In the genomic region with DNA sequence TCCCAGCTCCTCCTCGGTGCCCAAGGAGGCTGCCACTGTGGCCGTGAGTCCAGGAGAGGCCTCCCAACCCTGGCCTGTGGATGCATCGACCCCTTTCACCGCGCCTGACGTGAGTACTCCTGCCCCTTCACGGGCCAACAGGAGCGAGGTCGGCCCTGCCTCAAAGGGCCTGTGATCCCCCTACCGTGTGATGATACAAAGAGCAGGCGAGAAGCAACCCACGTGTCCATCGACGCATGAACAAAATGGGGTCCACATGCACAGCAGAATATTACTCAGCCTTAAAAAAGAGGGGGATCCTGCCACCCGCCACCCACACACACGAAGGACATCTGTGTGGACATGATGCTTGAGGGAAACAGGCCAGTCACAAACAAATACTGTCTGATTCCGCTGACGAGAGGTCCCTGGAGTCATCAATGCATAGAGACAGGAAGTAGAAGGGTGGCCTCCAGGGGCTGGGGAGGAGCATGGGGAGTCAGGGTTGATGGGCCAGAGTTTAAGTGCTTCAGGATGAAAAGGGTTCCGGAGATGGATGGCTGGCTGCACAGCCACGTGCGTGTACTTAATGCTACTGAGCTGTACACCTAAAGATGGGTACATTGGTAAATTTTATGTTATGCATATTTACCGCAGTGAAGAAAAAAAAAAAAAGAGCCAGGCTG, we compare ENCODE assay signal across 23 cellular contexts.
A peak's percentile ranks its signal among the peaks of the same experiment; 100 is the strongest.
DNase-seq lines count a peak whose midpoint lies in the region; ATAC-seq, FAIRE-seq and TF ChIP-seq lines count a peak whose summit lies in the region.
"Had no signal": no experiment of that assay in that cellular context is flagged by ENCODE, and none has a peak within 500 bp of the region (broad histone marks: within the 10 kb centered on the region; RNA-seq: fewer than 3 reads in every experiment).

No MANE protein-coding gene starts in this region.

- H4K20me1 ChIP-seq in BLaER1, result no peaks in the 10 kb centered on the region

- peak overlapping the region; percentile 16; the same call in 1 of the 2 replicates for H3K4me3 ChIP-seq in BLaER1
- H3K4me3 ChIP-seq: prostate gland had no signal

- no peak for TF ChIP-seq CTCF in endothelial cell (IDR thresholded peaks at IDR 0.05; ENCODE audit: unreplicated experiment)
- TF ChIP-seq CTCF in nephron progenitor cell (IDR thresholded peaks at IDR 0.05), result no peak

- H3K9me3 Mint-ChIP-seq in endothelial cell (ENCODE audit: unreplicated experiment) (no peaks in the 10 kb centered on the region), nephron progenitor cell (no peaks in the 10 kb centered on the region)
- H3K9me3 Mint-ChIP-seq: activated naive CD4-positive, alpha-beta T cell treated with anti-CD3 and anti-CD28 coated beads, Interleukin-2, amount 10 ng/mL, durations not matched to agents 7 days and 5 days; activated T-helper 1 cell treated with anti-CD3 and anti-CD28 coated beads, Interleukin-12 subunit alpha, Interleukin-12 subunit beta, Interleukin-2, Interleukin-4 antibody, amounts not matched to agents 30 ng/mL and 10 ng/mL and 1 ng/mL, durations not matched to agents 14 hours and 24 hours and 36 hours; stimulated activated naive CD8-positive, alpha-beta T cell treated with anti-CD3 and anti-CD28 coated beads, Interleukin-15, Interleukin-2, amounts not matched to agents 100 ng/mL and 50 ng/mL, for 24 hours had no signal

- H3K4me1 Mint-ChIP-seq in endothelial cell (ENCODE audit: unreplicated experiment) (no peaks in the 10 kb centered on the region), nephron progenitor cell (peaks cover 61% of the 10 kb centered on the region)

- H3K27ac Mint-ChIP-seq in endothelial cell (ENCODE audit: unreplicated experiment) (peak overlapping the region; percentile 42), nephron progenitor cell (peak overlapping the region; percentile 59)
- H3K27ac Mint-ChIP-seq: activated naive CD4-positive, alpha-beta T cell treated with anti-CD3 and anti-CD28 coated beads, Interleukin-2, amount 10 ng/mL, durations not matched to agents 7 days and 5 days; activated T-helper 1 cell treated with anti-CD3 and anti-CD28 coated beads, Interleukin-12 subunit alpha, Interleukin-12 subunit beta, Interleukin-2, Interleukin-4 antibody, amounts not matched to agents 30 ng/mL and 10 ng/mL and 1 ng/mL, durations not matched to agents 14 hours and 24 hours and 36 hours; stimulated activated naive CD8-positive, alpha-beta T cell treated with anti-CD3 and anti-CD28 coated beads, Interleukin-15, Interleukin-2, amounts not matched to agents 100 ng/mL and 50 ng/mL, for 24 hours had no signal

- FAIRE-seq in GM19239 (lab: Jason Lieb, UNC), result no peak

- H3K4me3 Mint-ChIP-seq in endothelial cell (ENCODE audit: unreplicated experiment), result no peak overlapping the region
- no peak overlapping the region for H3K4me3 Mint-ChIP-seq in nephron progenitor cell
- H3K4me3 Mint-ChIP-seq: activated naive CD4-positive, alpha-beta T cell treated with anti-CD3 and anti-CD28 coated beads, Interleukin-2, amount 10 ng/mL, durations not matched to agents 7 days and 5 days; activated T-helper 1 cell treated with anti-CD3 and anti-CD28 coated beads, Interleukin-12 subunit alpha, Interleukin-12 subunit beta, Interleukin-2, Interleukin-4 antibody, amounts not matched to agents 30 ng/mL and 10 ng/mL and 1 ng/mL, durations not matched to agents 14 hours and 24 hours and 36 hours; stimulated activated naive CD8-positive, alpha-beta T cell treated with anti-CD3 and anti-CD28 coated beads, Interleukin-15, Interleukin-2, amounts not matched to agents 100 ng/mL and 50 ng/mL, for 24 hours had no signal

- H3K9me3 ChIP-seq in BLaER1, result no peaks in the 10 kb centered on the region
- H3K9me3 ChIP-seq: neutrophil, prostate gland had no signal

- H3K36me3 Mint-ChIP-seq in endothelial cell (ENCODE audit: low read depth, unreplicated experiment), result peaks cover 4% of the 10 kb centered on the region
- H3K36me3 Mint-ChIP-seq in nephron progenitor cell (ENCODE audit: low read depth), result no peaks in the 10 kb centered on the region
- H3K36me3 Mint-ChIP-seq: activated naive CD4-positive, alpha-beta T cell treated with anti-CD3 and anti-CD28 coated beads, Interleukin-2, amount 10 ng/mL, durations not matched to agents 7 days and 5 days had no signal

- peaks cover 97% of the 10 kb centered on the region for H3K4me1 ChIP-seq in BLaER1
- H3K4me1 ChIP-seq: prostate gland had no signal

- H3K27me3 ChIP-seq in BLaER1, result no peaks in the 10 kb centered on the region
- H3K27me3 ChIP-seq: neutrophil had no signal

- ATAC-seq in GM21390 (IDR thresholded peaks at IDR 0.05; ENCODE audit: unreplicated experiment), result no peak

- DNase-seq in GM19239 (ENCODE audit: insufficient read length, low spot score) (peak; percentile 32), endothelial cell (ENCODE audit: low spot score) (no peak), nephron progenitor cell (no peak)
- DNase-seq in activated CD4-positive, alpha-beta T cell treated with anti-CD3 and anti-CD28 coated beads, Interleukin-2, amount 50 U/mL, for 4 hours, result no peak
- DNase-seq in stimulated activated CD4-positive, alpha-beta T cell treated with anti-CD3 and anti-CD28 coated beads, Interleukin-12 subunit alpha, Interleukin-12 subunit beta, amount 100 ng/mL, for 4 hours, result no peak
- DNase-seq in effector CD4-positive, alpha-beta T cell, result no peak
- DNase-seq: activated CD4-positive, alpha-beta T cell treated with anti-CD3 and anti-CD28 coated beads, Interleukin-2, amount 50 U/mL, for 1 hour; activated naive CD4-positive, alpha-beta T cell treated with anti-CD3 and anti-CD28 coated beads, Interleukin-2, amount 10 ng/mL, durations not matched to agents 7 days and 5 days; DMS79 treated with DMSO at 0.1 percent for 48 hours; mammary epithelial cell; NCI-H1092; NCI-H1694 treated with DMSO at 0.1 percent for 48 hours; NCI-H2171; SHP77 treated with DMSO at 0.1 percent for 48 hours; SW 1271; T-helper 9 cell had no signal

- H3K4me2 ChIP-seq in BLaER1, result peak overlapping the region; percentile 94

- no peaks in the 10 kb centered on the region for H3K36me3 ChIP-seq in BLaER1
- H3K36me3 ChIP-seq: neutrophil, prostate gland, WERI-Rb-1 had no signal

- H3K27me3 Mint-ChIP-seq in endothelial cell (ENCODE audit: unreplicated experiment), result peaks cover 9% of the 10 kb centered on the region
- peaks cover 12% of the 10 kb centered on the region for H3K27me3 Mint-ChIP-seq in nephron progenitor cell (ENCODE audit: low read depth, poor library complexity)
- H3K27me3 Mint-ChIP-seq: activated naive CD4-positive, alpha-beta T cell treated with anti-CD3 and anti-CD28 coated beads, Interleukin-2, amount 10 ng/mL, durations not matched to agents 7 days and 5 days; stimulated activated naive CD8-positive, alpha-beta T cell treated with anti-CD3 and anti-CD28 coated beads, Interleukin-15, Interleukin-2, amounts not matched to agents 100 ng/mL and 50 ng/mL, for 24 hours had no signal

- H3K27ac ChIP-seq in BLaER1, result peak overlapping the region; percentile 87
- H3K27ac ChIP-seq: neutrophil, prostate gland, WERI-Rb-1 had no signal

- peak overlapping the region; percentile 59; the same call in 1 of the 2 replicates for H3K9ac ChIP-seq in BLaER1
